Comparison of ENCODE assay signal across 21 cellular contexts in the genomic region with DNA sequence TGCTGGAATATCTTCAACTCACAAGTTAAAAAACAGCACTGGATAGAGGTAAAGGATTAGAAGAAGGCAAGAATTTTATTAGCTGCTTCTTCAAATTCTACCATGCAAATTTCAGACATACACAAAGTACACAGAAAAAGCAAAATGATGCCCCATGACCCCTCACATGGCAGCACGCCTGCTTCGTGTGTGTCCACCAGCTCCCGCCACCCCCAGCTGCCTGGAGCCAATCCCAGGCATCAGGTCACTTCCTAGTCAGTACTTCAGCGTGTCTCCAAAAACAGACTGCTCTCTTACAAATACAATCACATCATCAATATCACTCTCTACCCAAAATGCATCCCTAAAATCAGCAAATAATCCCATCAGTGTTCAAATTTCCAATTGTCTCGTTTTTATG.
"Had no signal": no experiment of that assay in that cellular context is flagged by ENCODE, and none has a peak within 500 bp of the region (broad histone marks: within the 10 kb centered on the region; RNA-seq: fewer than 3 reads in every experiment).

No MANE protein-coding gene starts in this region.

- FAIRE-seq: TTC549 had no signal

- H3K4me1 ChIP-seq: foreskin keratinocyte had no signal

- H3K4me3 Mint-ChIP-seq: activated T-cell treated with anti-CD3 and anti-CD28 coated beads, Interleukin-2, amount 50 U/mL, for 4 hours; natural killer cell treated with Interleukin-12 subunit alpha and Interleukin-12 subunit beta and Interleukin-15 and Interleukin-18, amount 100 ng/mL, for 72 hours; T-cell had no signal

- H3K27ac Mint-ChIP-seq: natural killer cell treated with Interleukin-12 subunit alpha and Interleukin-12 subunit beta and Interleukin-15 and Interleukin-18, amount 100 ng/mL, for 72 hours; T-cell had no signal

- H3K27me3 Mint-ChIP-seq: natural killer cell treated with Interleukin-12 subunit alpha and Interleukin-12 subunit beta and Interleukin-15 and Interleukin-18, amount 100 ng/mL, for 72 hours; T-cell had no signal

- H3K4me3 ChIP-seq: left lung, tibial artery had no signal

- DNase-seq: activated CD4-positive, alpha-beta T cell treated with anti-CD3 and anti-CD28 coated beads for 1 hour; activated CD4-positive, alpha-beta T cell treated with anti-CD3 and anti-CD28 coated beads, Interleukin-2, amount 50 U/mL, for 1 hour; activated CD8-positive, alpha-beta memory T cell treated with anti-CD3 and anti-CD28 coated beads for 24 hours; activated CD8-positive, alpha-beta memory T cell treated with anti-CD3 and anti-CD28 coated beads, Interleukin-2, amount 50 U/mL, for 4 hours; activated naive CD4-positive, alpha-beta T cell treated with Interleukin-2 at 50 U/mL for 16 hours; activated T-cell treated with anti-CD3 and anti-CD28 coated beads, Interleukin-2, amount 50 U/mL, for 4 hours; caudate nucleus; dermis blood vessel endothelial cell; effector CD8-positive, alpha-beta T cell; foreskin keratinocyte; midbrain; stimulated activated CD4-positive, alpha-beta T cell treated with anti-CD3 and anti-CD28 coated beads, Interleukin-4, amount 100 ng/mL, for 24 hours; stimulated activated naive CD4-positive, alpha-beta T cell treated with Interleukin-2 at 50 U/mL for 16 hours; substantia nigra; T-cell; WERI-Rb-1 had no signal

- H3K27me3 ChIP-seq: foreskin keratinocyte, left lung, tibial artery had no signal

- H3K27ac ChIP-seq: foreskin keratinocyte, left lung, tibial artery, WERI-Rb-1 had no signal

- H3K36me3 ChIP-seq: WERI-Rb-1 had no signal

- H3K9me3 ChIP-seq: left lung, tibial artery had no signal

- ATAC-seq: activated T-cell treated with anti-CD3 and anti-CD28 coated beads, Interleukin-2, amount 50 U/mL, for 4 hours; foreskin keratinocyte; left lung; natural killer cell treated with Interleukin-12 subunit alpha and Interleukin-12 subunit beta and Interleukin-15 and Interleukin-18, amount 100 ng/mL, for 72 hours; SK-N-SH treated with all-trans-retinoic acid at 6 μM for 48 hours; T-cell had no signal

- H3K9me3 Mint-ChIP-seq: activated T-cell treated with anti-CD3 and anti-CD28 coated beads, Interleukin-2, amount 50 U/mL, for 4 hours; natural killer cell treated with Interleukin-12 subunit alpha and Interleukin-12 subunit beta and Interleukin-15 and Interleukin-18, amount 100 ng/mL, for 72 hours; T-cell had no signal

- H3K36me3 Mint-ChIP-seq: natural killer cell treated with Interleukin-12 subunit alpha and Interleukin-12 subunit beta and Interleukin-15 and Interleukin-18, amount 100 ng/mL, for 72 hours had no signal
